In the genomic region with DNA sequence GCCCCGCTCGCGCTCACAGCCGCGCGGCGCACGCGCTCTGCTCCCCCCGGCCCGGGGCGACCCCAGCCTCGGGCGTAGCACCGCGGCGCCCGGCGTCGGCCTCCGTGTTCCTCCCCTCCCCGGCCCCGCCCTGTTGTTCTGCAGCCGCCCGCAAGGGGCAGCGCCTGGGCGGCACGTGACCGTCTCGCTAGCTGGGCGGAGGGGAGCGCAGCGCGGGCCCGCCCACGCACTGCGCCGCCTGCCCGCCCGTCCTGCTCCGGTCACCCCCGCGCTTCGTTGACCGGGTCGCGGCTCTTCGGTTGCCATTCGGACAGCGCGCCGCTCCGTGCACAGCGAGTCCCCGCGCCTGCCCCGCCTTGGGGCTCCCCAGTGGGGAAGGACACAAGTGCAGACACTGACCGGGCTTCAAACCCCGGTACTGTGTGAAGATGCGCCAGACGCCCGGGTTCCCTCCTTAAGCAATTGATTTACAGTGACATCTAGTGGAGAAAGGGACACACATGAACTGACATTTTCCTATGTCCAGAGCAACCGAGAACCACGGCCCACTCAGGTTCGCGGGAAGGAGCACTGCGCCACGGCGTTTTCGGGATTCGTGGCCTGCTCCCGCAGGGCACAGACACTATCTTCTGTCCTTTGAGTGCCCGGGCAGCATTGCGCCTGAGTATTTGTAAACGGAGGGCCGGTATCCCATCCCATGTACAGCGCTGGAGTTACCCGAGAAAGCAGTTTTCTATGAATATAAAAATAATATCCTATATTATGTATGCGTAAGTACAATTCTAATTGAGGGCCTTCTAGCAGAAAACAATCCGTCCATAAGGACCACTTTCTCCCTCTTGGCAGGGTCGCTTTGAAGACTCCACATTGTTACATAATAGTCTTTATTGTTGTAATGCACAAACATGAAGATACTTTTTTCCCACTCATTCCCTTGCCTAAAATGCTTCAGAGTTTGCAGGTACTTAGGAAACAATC, we compare ENCODE assay signal across 1 cellular context.
TF ChIP-seq lines count a peak whose summit lies in the region.

No MANE protein-coding gene starts in this region.

TF ChIP-seq in HEK293, 187 proteins besides CTCF, POLR2A, EP300 and RAD21 (continued from another document):
- TF ChIP-seq TCF7L2 (IDR thresholded peaks at IDR 0.05; ENCODE audit: borderline replicate concordance, low read depth, low read length) (no peak), OVOL3 (tag by site-specific recombination; IDR thresholded peaks at IDR 0.05) (no peak), ZNF174 (tag by site-specific recombination; IDR thresholded peaks at IDR 0.05) (no peak), ZNF202 (tag by site-specific recombination; IDR thresholded peaks at IDR 0.05; ENCODE audit: borderline replicate concordance) (no peak), ZNF266 (tag by site-specific recombination; IDR thresholded peaks at IDR 0.05; ENCODE audit: low read depth) (no peak), ZNF843 (tag by site-specific recombination; IDR thresholded peaks at IDR 0.05) (peak; percentile 31; the same call in 1 of the 2 replicates), ZBTB8A (tag by site-specific recombination; IDR thresholded peaks at IDR 0.05) (peak; percentile 95), ZNF311 (tag by site-specific recombination; IDR thresholded peaks at IDR 0.05; ENCODE audit: borderline replicate concordance) (no peak), ZXDB (tag by site-specific recombination; IDR thresholded peaks at IDR 0.05) (peak; percentile 60), ZNF366 (tag by site-specific recombination; conservative IDR thresholded peaks at IDR 0.05) (no peak), ZNF37A (tag by site-specific recombination; IDR thresholded peaks at IDR 0.05) (no peak), GLIS1 (tag by site-specific recombination; IDR thresholded peaks at IDR 0.05) (peak; percentile 14; the same call in 1 of the 2 replicates), ZNF114 (tag by site-specific recombination; IDR thresholded peaks at IDR 0.05) (no peak), ZBTB17 (tag by site-specific recombination; IDR thresholded peaks at IDR 0.05) (0 out of 2 replicates have a peak, but pooled peaks have one; percentile 21)
- TF ChIP-seq, protein P1, sequence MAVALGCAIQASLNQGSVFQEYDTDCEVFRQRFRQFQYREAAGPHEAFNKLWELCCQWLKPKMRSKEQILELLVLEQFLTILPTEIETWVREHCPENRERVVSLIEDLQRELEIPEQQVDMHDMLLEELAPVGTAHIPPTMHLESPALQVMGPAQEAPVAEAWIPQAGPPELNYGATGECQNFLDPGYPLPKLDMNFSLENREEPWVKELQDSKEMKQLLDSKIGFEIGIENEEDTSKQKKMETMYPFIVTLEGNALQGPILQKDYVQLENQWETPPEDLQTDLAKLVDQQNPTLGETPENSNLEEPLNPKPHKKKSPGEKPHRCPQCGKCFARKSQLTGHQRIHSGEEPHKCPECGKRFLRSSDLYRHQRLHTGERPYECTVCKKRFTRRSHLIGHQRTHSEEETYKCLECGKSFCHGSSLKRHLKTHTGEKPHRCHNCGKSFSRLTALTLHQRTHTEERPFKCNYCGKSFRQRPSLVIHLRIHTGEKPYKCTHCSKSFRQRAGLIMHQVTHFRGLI (tag by site-specific recombination; IDR thresholded peaks at IDR 0.05): peak; percentile 36; the same call in 1 of the 2 replicates
- TF ChIP-seq, protein P2, sequence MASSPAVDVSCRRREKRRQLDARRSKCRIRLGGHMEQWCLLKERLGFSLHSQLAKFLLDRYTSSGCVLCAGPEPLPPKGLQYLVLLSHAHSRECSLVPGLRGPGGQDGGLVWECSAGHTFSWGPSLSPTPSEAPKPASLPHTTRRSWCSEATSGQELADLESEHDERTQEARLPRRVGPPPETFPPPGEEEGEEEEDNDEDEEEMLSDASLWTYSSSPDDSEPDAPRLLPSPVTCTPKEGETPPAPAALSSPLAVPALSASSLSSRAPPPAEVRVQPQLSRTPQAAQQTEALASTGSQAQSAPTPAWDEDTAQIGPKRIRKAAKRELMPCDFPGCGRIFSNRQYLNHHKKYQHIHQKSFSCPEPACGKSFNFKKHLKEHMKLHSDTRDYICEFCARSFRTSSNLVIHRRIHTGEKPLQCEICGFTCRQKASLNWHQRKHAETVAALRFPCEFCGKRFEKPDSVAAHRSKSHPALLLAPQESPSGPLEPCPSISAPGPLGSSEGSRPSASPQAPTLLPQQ (tag by site-specific recombination; IDR thresholded peaks at IDR 0.05): peak; percentile 69
- TF ChIP-seq, protein P3, sequence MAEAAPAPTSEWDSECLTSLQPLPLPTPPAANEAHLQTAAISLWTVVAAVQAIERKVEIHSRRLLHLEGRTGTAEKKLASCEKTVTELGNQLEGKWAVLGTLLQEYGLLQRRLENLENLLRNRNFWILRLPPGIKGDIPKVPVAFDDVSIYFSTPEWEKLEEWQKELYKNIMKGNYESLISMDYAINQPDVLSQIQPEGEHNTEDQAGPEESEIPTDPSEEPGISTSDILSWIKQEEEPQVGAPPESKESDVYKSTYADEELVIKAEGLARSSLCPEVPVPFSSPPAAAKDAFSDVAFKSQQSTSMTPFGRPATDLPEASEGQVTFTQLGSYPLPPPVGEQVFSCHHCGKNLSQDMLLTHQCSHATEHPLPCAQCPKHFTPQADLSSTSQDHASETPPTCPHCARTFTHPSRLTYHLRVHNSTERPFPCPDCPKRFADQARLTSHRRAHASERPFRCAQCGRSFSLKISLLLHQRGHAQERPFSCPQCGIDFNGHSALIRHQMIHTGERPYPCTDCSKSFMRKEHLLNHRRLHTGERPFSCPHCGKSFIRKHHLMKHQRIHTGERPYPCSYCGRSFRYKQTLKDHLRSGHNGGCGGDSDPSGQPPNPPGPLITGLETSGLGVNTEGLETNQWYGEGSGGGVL (tag by site-specific recombination; IDR thresholded peaks at IDR 0.05): no peak
